Comparison of ENCODE assay signal across 16 cellular contexts in genomic region chr3:174002543-174002942, GRCh38.
A peak's percentile ranks its signal among the peaks of the same experiment; 100 is the strongest.
DNase-seq lines count a peak whose midpoint lies in the region; ATAC-seq, FAIRE-seq and TF ChIP-seq lines count a peak whose summit lies in the region.
"Had no signal": no experiment of that assay in that cellular context is flagged by ENCODE, and none has a peak within 500 bp of the region (broad histone marks: within the 10 kb centered on the region; RNA-seq: fewer than 3 reads in every experiment).

No MANE protein-coding gene starts in this region.

- H3K4me1 Mint-ChIP-seq in neural crest cell, result peaks cover 9% of the 10 kb centered on the region
- H3K4me1 Mint-ChIP-seq: naive thymus-derived CD8-positive, alpha-beta T cell had no signal

- peaks cover 4% of the 10 kb centered on the region for H3K9me3 Mint-ChIP-seq in neural crest cell
- H3K9me3 Mint-ChIP-seq: activated CD8-positive, alpha-beta T cell treated with anti-CD3 and anti-CD28 coated beads for 36 hours had no signal

- H3K27me3 Mint-ChIP-seq in neural crest cell (ENCODE audit: low read depth), result no peaks in the 10 kb centered on the region
- H3K27me3 Mint-ChIP-seq: activated CD8-positive, alpha-beta T cell treated with anti-CD3 and anti-CD28 coated beads for 36 hours had no signal

- ATAC-seq in GM19351 (IDR thresholded peaks at IDR 0.05; ENCODE audit: unreplicated experiment), result no peak
- ATAC-seq: A549; activated CD8-positive, alpha-beta T cell treated with anti-CD3 and anti-CD28 coated beads for 36 hours; naive thymus-derived CD8-positive, alpha-beta T cell had no signal

- no peak overlapping the region for H3K4me3 ChIP-seq in bronchial epithelial cell (ENCODE audit: low read depth, low read length)
- H3K4me3 ChIP-seq: A549, spleen, upper lobe of left lung had no signal

- H3K27ac Mint-ChIP-seq in neural crest cell (ENCODE audit: unreplicated experiment), result no peak overlapping the region
- H3K27ac Mint-ChIP-seq: activated CD8-positive, alpha-beta T cell treated with anti-CD3 and anti-CD28 coated beads for 36 hours; naive thymus-derived CD8-positive, alpha-beta T cell had no signal

- H3K27me3 ChIP-seq in bronchial epithelial cell (ENCODE audit: control insufficient read depth, insufficient read depth, low read length), result no peaks in the 10 kb centered on the region
- H3K27me3 ChIP-seq: spleen, upper lobe of left lung had no signal

- peaks cover 3% of the 10 kb centered on the region for H3K36me3 Mint-ChIP-seq in neural crest cell (ENCODE audit: low read depth)
- H3K36me3 Mint-ChIP-seq: naive thymus-derived CD8-positive, alpha-beta T cell had no signal

- DNase-seq in NCI-H146 (lab: John Stamatoyannopoulos, UW), result peak; percentile 7
- DNase-seq in NCI-H146 treated with DMSO at 0.1 percent for 48 hours (lab: John Stamatoyannopoulos, UW; ENCODE audit: unreplicated experiment), result no peak
- DNase-seq in LHCN-M2 (ENCODE audit: low read depth), result peak; percentile 14
- no peak for DNase-seq in bronchial epithelial cell (ENCODE audit: low read depth)
- peak; percentile 1 for DNase-seq in neural crest cell (ENCODE audit: low read depth, low spot score)
- no peak for DNase-seq in GM12891 (ENCODE audit: insufficient read length, low spot score)
- DNase-seq in NCI-H187 treated with DMSO at 0.1 percent for 48 hours (lab: John Stamatoyannopoulos, UW), result no peak
- DNase-seq: activated CD8-positive, alpha-beta T cell treated with anti-CD3 and anti-CD28 coated beads for 36 hours; activated naive CD4-positive, alpha-beta T cell treated with Interleukin-2 at 50 U/mL for 16 hours; naive thymus-derived CD8-positive, alpha-beta T cell; NK-92 treated with Interleukin-12 subunit alpha and Interleukin-12 subunit beta, amount 100 ng/mL, for 24 hours; spleen had no signal

- H3K4me3 Mint-ChIP-seq in neural crest cell, result no peak overlapping the region
- H3K4me3 Mint-ChIP-seq: activated CD8-positive, alpha-beta T cell treated with anti-CD3 and anti-CD28 coated beads for 36 hours; naive thymus-derived CD8-positive, alpha-beta T cell had no signal

- no peak for FAIRE-seq in bronchial epithelial cell (lab: Jason Lieb, UNC)
- FAIRE-seq in GM12891 (lab: Jason Lieb, UNC), result no peak
- FAIRE-seq: A549, islet of Langerhans had no signal

- no peaks in the 10 kb centered on the region for H3K36me3 ChIP-seq in bronchial epithelial cell (ENCODE audit: control insufficient read depth, insufficient read depth, low read length)
- H3K36me3 ChIP-seq: spleen, upper lobe of left lung had no signal

- TF ChIP-seq CTCF in bronchial epithelial cell (IDR thresholded peaks at IDR 0.05; ENCODE audit: insufficient read depth, low read length, severe bottlenecking) (peak; percentile 1), neural crest cell (conservative IDR thresholded peaks at IDR 0.05) (peak; percentile 43)

- TF ChIP-seq POLR2A in GM12891 (IDR thresholded peaks at IDR 0.05; ENCODE audit: low read depth, low read length), result no peak

TF ChIP-seq in GM12891, 5 proteins besides CTCF, POLR2A, EP300 and RAD21:
- TF ChIP-seq TAF1 (IDR thresholded peaks at IDR 0.05; ENCODE audit: low read depth, low read length), result no peak
- TF ChIP-seq SPI1 (IDR thresholded peaks at IDR 0.05; ENCODE audit: low read depth, low read length), result no peak
- TF ChIP-seq POU2F2 (IDR thresholded peaks at IDR 0.05; ENCODE audit: low read depth, low read length), result no peak
- no peak for TF ChIP-seq POLR2AphosphoS5 (IDR thresholded peaks at IDR 0.05; ENCODE audit: low read depth, low read length)
- no peak for TF ChIP-seq PAX5 (IDR thresholded peaks at IDR 0.05; ENCODE audit: insufficient read depth, low read length, severe bottlenecking)

Comparison
In these comparisons a context has a peak if more than half of its experiments do, and no peak if none do; other contexts are left out.
1. DNase-seq: peak in NCI-H146 (single experiment), LHCN-M2 (single experiment) and neural crest cell (single experiment); none in NCI-H146 treated with DMSO at 0.1 percent for 48 hours (single experiment), bronchial epithelial cell (single experiment), GM12891 (single experiment) and NCI-H187 treated with DMSO at 0.1 percent for 48 hours (single experiment).